Comparison of ENCODE assay signal across 14 cellular contexts in genomic region chr1:219476116-219476515, GRCh38.
DNase-seq lines count a peak whose midpoint lies in the region; ATAC-seq, FAIRE-seq and TF ChIP-seq lines count a peak whose summit lies in the region.
"Had no signal": no experiment of that assay in that cellular context is flagged by ENCODE, and none has a peak within 500 bp of the region (broad histone marks: within the 10 kb centered on the region; RNA-seq: fewer than 3 reads in every experiment).

No MANE protein-coding gene starts in this region.

- 0% methylated on average over 2 of the region's 2 CpGs for WGBS in GM12878 (ENCODE audit: insufficient coverage, insufficient replicate concordance, low lambda C conversion rate, missing lambda C conversion rate)

- ATAC-seq in GM19025 (IDR thresholded peaks at IDR 0.05; ENCODE audit: low read depth, unreplicated experiment): peak; percentile 84
- ATAC-seq in GM21619 (IDR thresholded peaks at IDR 0.05; ENCODE audit: unreplicated experiment): peak; percentile 87
- ATAC-seq in HG03066 (IDR thresholded peaks at IDR 0.05; ENCODE audit: low read depth, unreplicated experiment): peak; percentile 73
- ATAC-seq in GM12878: peak; percentile 89
- ATAC-seq in Right ventricle myocardium inferior: no peak
- ATAC-seq: T-cell had no signal

- no peaks in the 10 kb centered on the region for H4K20me1 ChIP-seq in GM12878 (ENCODE audit: control insufficient read depth, insufficient read depth)

- POLR2A ChIA-PET in GM12878 (lab: Charles Lee): no interaction called here

- BruUV-seq in GM12878 (replicated peaks; lab: Mats Ljungman, UMichigan): no TSS peak

- intact Hi-C loops in GM12878 (cut with micrococcal nuclease; ENCODE audit: unreplicated experiment): loop anchor here (2.0 kb wide), 1 partner anchor 47 kb away; no protein-coding TSS in a partner anchor
- intact Hi-C loops in Right ventricle myocardium inferior (cut with DNase I): no loop called here

- no peak for TF ChIP-seq RAD21 in GM12878 (IDR thresholded peaks at IDR 0.05; ENCODE audit: insufficient read depth, low read depth, low read length)

- RAD21 ChIA-PET in GM12878 (lab: Charles Lee; ENCODE audit: unreplicated experiment): no interaction called here

- peak overlapping the region; percentile 66 for H3K4me2 ChIP-seq in GM12878 (ENCODE audit: control insufficient read depth, insufficient read depth)
- H3K4me2 ChIP-seq: hepatocyte had no signal

- no peaks in the 10 kb centered on the region for H3K36me3 ChIP-seq in GM12878 (ENCODE audit: control insufficient read depth in 2 of 2, insufficient read depth in 2 of 2, low read length in 1 of 2)

- TF ChIP-seq CTCF in GM12878 (IDR thresholded peaks at IDR 0.05 in 2 of 3, conservative IDR thresholded peaks at IDR 0.05 in 1 of 3; ENCODE audit: control insufficient read depth in 2 of 3, extremely low read depth in 1 of 3, insufficient read depth in 1 of 3, low read depth in 3 of 3, low read length in 3 of 3): no peak

- SMC1A ChIA-PET in GM12878 (lab: Charles Lee; ENCODE audit: uncharacterized antibody, unreplicated experiment): interaction anchor here (0.6 kb wide), 1 partner anchor 18 kb away, joined by 3 read pairs; no protein-coding TSS in a partner anchor

- H3K4me3 ChIP-seq in GM12878: no peak overlapping the region
- H3K4me3 ChIP-seq: hepatocyte had no signal

- no peaks in the 10 kb centered on the region for H3K79me2 ChIP-seq in GM12878 (ENCODE audit: control insufficient read depth, insufficient read depth, low read length)
- H3K79me2 ChIP-seq: hepatocyte had no signal

- peak overlapping the region; percentile 34; the same call in 1 of the 2 replicates for H2AFZ ChIP-seq in GM12878 (ENCODE audit: control insufficient read depth, low read depth, low read length)
- H2AFZ ChIP-seq: hepatocyte had no signal

- peak; percentile 75 for FAIRE-seq in GM12878 (lab: Jason Lieb, UNC)

- peaks cover 18% of the 10 kb centered on the region for H3K4me1 ChIP-seq in GM12878 (ENCODE audit: control insufficient read depth, insufficient read depth, low read length)

- in situ Hi-C loops in GM12878 (cut with MboI): no loop called here

- CTCF ChIA-PET in GM12878 (lab: Yijun Ruan, JAX): interaction anchor here (1.1 kb wide), 1 partner anchor 347 kb away, joined by 3 read pairs; no protein-coding TSS in a partner anchor

- DNase-seq in GM12878 (ENCODE audit: low read depth, low spot score) (peak; percentile 45), amygdala (lab: John Stamatoyannopoulos, UW) (no peak), COLO668 (lab: John Stamatoyannopoulos, UW; ENCODE audit: unreplicated experiment) (no peak), Right ventricle myocardium inferior (ENCODE audit: missing footprints) (no peak)
- DNase-seq in activated CD4-positive, CD25-positive, alpha-beta regulatory T cell treated with anti-CD3 and anti-CD28 coated beads, Interleukin-2, amount 50 U/mL, for 72 hours: no peak
- DNase-seq: activated CD4-positive, alpha-beta T cell treated with anti-CD3 and anti-CD28 coated beads, Interleukin-2, amount 10 ng/mL, durations not matched to agents 24 days and 14 days; activated effector memory CD4-positive, alpha-beta T cell treated with anti-CD3 and anti-CD28 coated beads, Interleukin-2, amount 50 U/mL, for 16 hours; CD4-positive, alpha-beta T cell; nephron progenitor cell; T-cell had no signal

- no peaks in the 10 kb centered on the region; the same call in 2 of the 3 replicates for H3K9me3 ChIP-seq in GM12878 (replicated peaks; ENCODE audit: control insufficient read depth, insufficient read depth, low read length)

- no peaks in the 10 kb centered on the region for H3K27me3 ChIP-seq in GM12878 (replicated peaks in 1 of 2; ENCODE audit: control insufficient read depth in 2 of 2, insufficient read depth in 2 of 2, low read length in 1 of 2)
- H3K27me3 ChIP-seq: hepatocyte had no signal

- TF ChIP-seq POLR2A in GM12878 (IDR thresholded peaks at IDR 0.05; ENCODE audit: low read depth, low read length): no peak

- H3K9ac ChIP-seq in GM12878 (ENCODE audit: control insufficient read depth, insufficient read depth, low read length): no peak overlapping the region

- no peak overlapping the region for H3K27ac ChIP-seq in GM12878 (ENCODE audit: control insufficient read depth, insufficient read depth)
- H3K27ac ChIP-seq: hepatocyte had no signal

- TF ChIP-seq EP300 in GM12878 (IDR thresholded peaks at IDR 0.05; ENCODE audit: borderline replicate concordance in 1 of 2, control insufficient read depth in 1 of 2, low read depth in 2 of 2, low read length in 2 of 2): peak in 1 of 2 experiments; percentile 29; a peak in 1 of 4 replicates

TF ChIP-seq in GM12878, 131 proteins besides CTCF, POLR2A, EP300 and RAD21 (continues in another document):
- TF ChIP-seq BACH1 (IDR thresholded peaks at IDR 0.05; ENCODE audit: borderline replicate concordance) (no peak), BCL11A (IDR thresholded peaks at IDR 0.05; ENCODE audit: low read depth, low read length) (peak; percentile 77; the same call in 1 of the 2 replicates), BRCA1 (IDR thresholded peaks at IDR 0.05; ENCODE audit: low read depth, low read length) (no peak), FOS (IDR thresholded peaks at IDR 0.05; ENCODE audit: borderline replicate concordance, extremely low read depth, insufficient read length) (no peak), RELA (IDR thresholded peaks at IDR 0.05; ENCODE audit: borderline replicate concordance, partially characterized antibody) (no peak), POLR2AphosphoS5 (IDR thresholded peaks at IDR 0.05; ENCODE audit: low read length) (no peak), ZSCAN29 (IDR thresholded peaks at IDR 0.05) (no peak), FOXK2 (IDR thresholded peaks at IDR 0.05) (no peak), SIN3A (IDR thresholded peaks at IDR 0.05; ENCODE audit: low read depth, low read length) (no peak), ATF7 (IDR thresholded peaks at IDR 0.05; ENCODE audit: low read depth) (no peak), GATAD2B (conservative IDR thresholded peaks at IDR 0.05; ENCODE audit: low read depth) (no peak), E4F1 (IDR thresholded peaks at IDR 0.05; ENCODE audit: borderline replicate concordance, partially characterized antibody) (no peak), IRF5 (IDR thresholded peaks at IDR 0.05; ENCODE audit: borderline replicate concordance) (no peak), MTA2 (IDR thresholded peaks at IDR 0.05; ENCODE audit: low read depth) (0 out of 2 replicates have a peak, but pooled peaks have one; percentile 35), NR2F1 (conservative IDR thresholded peaks at IDR 0.05) (no peak), KLF5 (IDR thresholded peaks at IDR 0.05; ENCODE audit: partially characterized antibody) (no peak), BCLAF1 (IDR thresholded peaks at IDR 0.05) (no peak), TARDBP (IDR thresholded peaks at IDR 0.05; ENCODE audit: borderline replicate concordance) (no peak), NFYA (IDR thresholded peaks at IDR 0.05; ENCODE audit: borderline replicate concordance, low read depth, low read length) (no peak)
